Comparison of ENCODE assay signal across 8 cellular contexts in genomic region chr17:4939804-4940624, GRCh38. TPM values are rescaled to one million over a fixed set of nuclear protein-coding genes. Genes with fewer than 3 reads are reported as not detected.
DNase-seq lines count a peak whose midpoint lies in the region; ATAC-seq lines count a peak whose summit lies in the region.

Gene RNF167, plus strand, starts transcription at chr17:4940268. Its CDS starts 642 bp downstream, at chr17:4940910.
Gene SLC25A11, minus strand, starts transcription at chr17:4940046. Its CDS starts 136 bp downstream, at chr17:4939910.

- peaks cover 27 to 50% (median 34%) of the 10 kb centered on the region in 3 donors for H3K4me1 Mint-ChIP-seq in IgD-negative memory B cell

- DNase-seq in DMS 273 treated with DMSO at 0.1 percent for 48 hours (lab: John Stamatoyannopoulos, UW) (peak; percentile 99), OCI-M2 (lab: John Stamatoyannopoulos, UW; ENCODE audit: unreplicated experiment) (peak; percentile 71), activated T-cell treated with anti-CD3 and anti-CD28 coated beads for 4 hours (peak; percentile 89), epidermal melanocyte (ENCODE audit: insufficient read length, low spot score) (peak; percentile 99), middle frontal gyrus (ENCODE audit: extremely low spot score, low spot score) (peak; percentile 99)
- peak; percentile 87 to 91 for DNase-seq in stimulated activated CD8-positive, alpha-beta memory T cell treated with anti-CD3 and anti-CD28 coated beads, Interleukin-2, amount 100 ng/mL, for 48 hours (ENCODE audit: low read depth in 2 of 2)

- no peaks in the 10 kb centered on the region for H3K27me3 Mint-ChIP-seq in IgD-negative memory B cell

- H3K9me3 Mint-ChIP-seq in IgD-negative memory B cell: no peaks in the 10 kb centered on the region

- H3K36me3 Mint-ChIP-seq in IgD-negative memory B cell: peaks cover 5% of the 10 kb centered on the region

- ATAC-seq in GM21529 (IDR thresholded peaks at IDR 0.05; ENCODE audit: unreplicated experiment): peak; percentile 69

- peak within 1 kb of the TSS; percentile 93 to 98 (median 96) for H3K4me3 Mint-ChIP-seq in IgD-negative memory B cell

- peak within 1 kb of the TSS; percentile 86 to 98 (median 95) for H3K27ac Mint-ChIP-seq in IgD-negative memory B cell

RNA-seq across cellular contexts. Expression of gene RNF167, which starts in this region (rescaled TPM):
- 27.3 TPM for polyA plus RNA-seq in IgD-negative memory B cell

RNA-seq across cellular contexts. Expression of gene SLC25A11, which starts in this region (rescaled TPM):
- 70.9 TPM for polyA plus RNA-seq in IgD-negative memory B cell

Comparison
In these comparisons a context has a peak if more than half of its experiments do, and no peak if none do; other contexts are left out.
1. Peak in every context shown above with its lines: DNase-seq and ATAC-seq.